In genomic region chr3:46914849-46915248, GRCh38 we compare ENCODE assay signal across 1 cellular context.
A peak's percentile ranks its signal among the peaks of the same experiment; 100 is the strongest.
TF ChIP-seq lines count a peak whose summit lies in the region.

No MANE protein-coding gene starts in this region.

TF ChIP-seq in K562, 482 proteins besides CTCF, POLR2A, EP300 and RAD21:
- no peak for TF ChIP-seq TARDBP (IDR thresholded peaks at IDR 0.05)
- TF ChIP-seq CBX8 (IDR thresholded peaks at IDR 0.05; ENCODE audit: borderline replicate concordance, extremely low read depth, low read depth, low read length, poor library complexity, severe bottlenecking), result no peak
- TF ChIP-seq RBFOX2 (IDR thresholded peaks at IDR 0.05; ENCODE audit: low read depth, low read length), result no peak
- no peak for TF ChIP-seq BRF2 (IDR thresholded peaks at IDR 0.05; ENCODE audit: borderline replicate concordance, insufficient read depth, insufficient read length)
- TF ChIP-seq POLR2G (IDR thresholded peaks at IDR 0.05; ENCODE audit: low read depth, low read length), result 0 out of 2 replicates have a peak, but pooled peaks have one; percentile 13
- peak; percentile 94 for TF ChIP-seq DACH1 (IDR thresholded peaks at IDR 0.05; ENCODE audit: partially characterized antibody)
- no peak for TF ChIP-seq ETS2 (tag; IDR thresholded peaks at IDR 0.05; ENCODE audit: borderline replicate concordance, poor library complexity, severe bottlenecking)
- TF ChIP-seq JUND (IDR thresholded peaks at IDR 0.05; ENCODE audit: borderline replicate concordance, low read depth, low read length), result no peak
- no peak for TF ChIP-seq JUND (tag; IDR thresholded peaks at IDR 0.05; ENCODE audit: borderline replicate concordance, low read depth, low read length)
- TF ChIP-seq HMG20A (CRISPR knock-in tag; conservative IDR thresholded peaks at IDR 0.05), result no peak
- no peak for TF ChIP-seq SMAD1 (IDR thresholded peaks at IDR 0.05; ENCODE audit: low read depth, low read length, partially characterized antibody)
- TF ChIP-seq ZZZ3 (IDR thresholded peaks at IDR 0.05), result no peak
